ENCODE assay signal across 1 cellular context in the genomic region with DNA sequence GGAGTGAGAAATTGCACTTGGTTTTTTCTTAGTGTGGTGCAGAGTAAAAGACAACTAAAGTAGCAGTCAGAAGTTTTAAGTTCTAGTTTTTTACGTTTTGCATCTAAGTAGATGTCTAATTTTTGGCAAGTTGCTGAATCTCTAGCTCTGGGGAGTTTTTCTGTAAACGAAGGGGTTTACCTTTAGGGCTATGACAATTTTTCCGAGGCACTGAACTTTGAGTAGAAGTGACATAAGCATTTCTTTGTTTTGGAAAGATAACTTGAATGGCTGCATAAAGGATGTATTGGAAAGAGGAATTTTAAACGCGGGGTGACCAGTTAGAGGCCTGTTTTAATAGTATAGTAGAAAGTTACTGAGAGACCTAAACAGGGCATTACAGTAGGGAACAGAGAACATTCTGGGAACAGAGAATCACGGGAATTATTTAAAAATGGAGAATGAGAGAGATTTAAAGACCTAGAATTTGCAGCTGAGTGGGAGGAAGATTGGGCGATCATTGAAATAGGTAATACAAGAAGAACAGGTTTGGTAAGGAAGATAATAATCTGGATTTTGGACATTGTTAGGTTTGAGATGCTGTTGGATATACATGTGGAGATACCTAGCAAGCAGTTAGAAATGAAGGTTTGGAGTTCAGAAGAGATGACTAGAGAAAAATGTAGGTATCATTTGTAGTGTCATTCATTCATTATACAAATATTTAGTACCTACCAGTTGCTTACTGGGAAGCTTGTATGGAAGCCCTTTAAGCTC.
TF ChIP-seq lines count a peak whose summit lies in the region.

No MANE protein-coding gene starts in this region.

TF ChIP-seq in K562, 482 proteins besides CTCF, POLR2A, EP300 and RAD21 (continued from another document):
- TF ChIP-seq BDP1 (IDR thresholded peaks at IDR 0.05; ENCODE audit: insufficient read depth, insufficient read length) (no peak), HMG20A (CRISPR knock-in tag; conservative IDR thresholded peaks at IDR 0.05) (no peak), TCF3 (CRISPR knock-in tag; IDR thresholded peaks at IDR 0.05) (no peak), SIN3A (IDR thresholded peaks at IDR 0.05; ENCODE audit: borderline replicate concordance in 2 of 2, control insufficient read depth in 1 of 2, low read depth in 2 of 2, low read length in 2 of 2) (0 out of 4 replicates have a peak, but pooled peaks of 1 of the 2 experiments have one; percentile 41)
